In genomic region chr10:4020651-4021050, GRCh38 we compare ENCODE assay signal across 28 cellular contexts.
"Had no signal": no experiment of that assay in that cellular context is flagged by ENCODE, and none has a peak within 500 bp of the region (broad histone marks: within the 10 kb centered on the region; RNA-seq: fewer than 3 reads in every experiment).

No MANE protein-coding gene starts in this region.

- H3K9ac ChIP-seq: KMS-11 had no signal

- H3K4me3 ChIP-seq: ascending aorta, cardiac muscle cell had no signal

- H3K27ac ChIP-seq: ascending aorta, cardiac muscle cell, KMS-11, VCaP had no signal

- H3K4me3 Mint-ChIP-seq: activated B cell treated with CpG ODN at 0.5 μM for 24 hours; activated CD4-positive, alpha-beta memory T cell treated with anti-CD3 and anti-CD28 coated beads for 36 hours; activated naive CD4-positive, alpha-beta T cell treated with anti-CD3 and anti-CD28 coated beads, Interleukin-2, amount 10 ng/mL, durations not matched to agents 7 days and 5 days; activated naive CD8-positive, alpha-beta T cell had no signal

- H3K36me3 ChIP-seq: ascending aorta, cardiac muscle cell had no signal

- H3K27me3 ChIP-seq: ascending aorta, cardiac muscle cell had no signal

- H3K4me2 ChIP-seq: KMS-11 had no signal

- H3K27me3 Mint-ChIP-seq: activated B cell treated with CpG ODN at 0.5 μM for 24 hours; activated CD4-positive, alpha-beta memory T cell treated with anti-CD3 and anti-CD28 coated beads for 36 hours; activated naive CD4-positive, alpha-beta T cell treated with anti-CD3 and anti-CD28 coated beads, Interleukin-2, amount 10 ng/mL, durations not matched to agents 7 days and 5 days; activated naive CD8-positive, alpha-beta T cell had no signal

- H3K27ac Mint-ChIP-seq: activated B cell treated with CpG ODN at 0.5 μM for 24 hours; activated CD4-positive, alpha-beta memory T cell treated with anti-CD3 and anti-CD28 coated beads for 36 hours; activated naive CD4-positive, alpha-beta T cell treated with anti-CD3 and anti-CD28 coated beads, Interleukin-2, amount 10 ng/mL, durations not matched to agents 7 days and 5 days; activated naive CD8-positive, alpha-beta T cell had no signal

- DNase-seq: activated B cell treated with CpG ODN at 0.5 μM for 24 hours; activated CD4-positive, alpha-beta memory T cell treated with anti-CD3 and anti-CD28 coated beads for 36 hours; activated CD4-positive, alpha-beta T cell treated with anti-CD3 and anti-CD28 coated beads for 4 hours; activated CD4-positive, alpha-beta T cell treated with anti-CD3 and anti-CD28 coated beads, Interleukin-2, amount 50 U/mL, for 1 hour; activated CD4-positive, CD25-positive, alpha-beta regulatory T cell treated with anti-CD3 and anti-CD28 coated beads, Interleukin-2, amount 50 U/mL, for 72 hours; activated naive CD4-positive, alpha-beta T cell treated with anti-CD3 and anti-CD28 coated beads, Interleukin-2, amount 10 ng/mL, durations not matched to agents 7 days and 5 days; activated T-cell treated with anti-CD3 and anti-CD28 coated beads, Interleukin-2, amount 50 U/mL, for 1 hour; amygdala; cerebellar nuclear complex; NCI-H1092 treated with DMSO at 0.1 percent for 48 hours; NCI-H1417; NCI-H146; NCI-H187; NCI-H2029 treated with DMSO at 0.1 percent for 48 hours; NCI-H2107; NCI-H2171; NCI-H510A; NCI-H526; NCI-H748 treated with DMSO at 0.1 percent for 48 hours; Right ventricle myocardium superior; SW 1271; T-helper 1 cell; T-helper 9 cell had no signal

- H3K36me3 Mint-ChIP-seq: activated CD4-positive, alpha-beta memory T cell treated with anti-CD3 and anti-CD28 coated beads for 36 hours; activated naive CD4-positive, alpha-beta T cell treated with anti-CD3 and anti-CD28 coated beads, Interleukin-2, amount 10 ng/mL, durations not matched to agents 7 days and 5 days; activated naive CD8-positive, alpha-beta T cell had no signal

- H3K4me1 ChIP-seq: ascending aorta had no signal

- H3K9me3 Mint-ChIP-seq: activated CD4-positive, alpha-beta memory T cell treated with anti-CD3 and anti-CD28 coated beads for 36 hours had no signal
